ENCODE assay signal across 1 cellular context in genomic region chr19:44905437-44906160, GRCh38.
A peak's percentile ranks its signal among the peaks of the same experiment; 100 is the strongest.
TF ChIP-seq lines count a peak whose summit lies in the region.

Gene APOE, plus strand, starts transcription at chr19:44905796. Its CDS starts 829 bp downstream, at chr19:44906625.

TF ChIP-seq in K562, 482 proteins besides CTCF, POLR2A, EP300 and RAD21 (continued from another document):
- no peak for TF ChIP-seq CREB3L1 (IDR thresholded peaks at IDR 0.05; ENCODE audit: borderline replicate concordance, low read depth)
- TF ChIP-seq ATF7 (IDR thresholded peaks at IDR 0.05) = 0 out of 2 replicates have a peak, but pooled peaks have one; percentile 24
- no peak for TF ChIP-seq NR2C1 (IDR thresholded peaks at IDR 0.05)
- no peak for TF ChIP-seq NR2C1 (tag; IDR thresholded peaks at IDR 0.05)
- TF ChIP-seq NCOR1 (IDR thresholded peaks at IDR 0.05) = no peak
- TF ChIP-seq MAX (CRISPR knock-in tag; IDR thresholded peaks at IDR 0.05) = 0 out of 2 replicates have a peak, but pooled peaks have one; percentile 6
- no peak for TF ChIP-seq ARNT (IDR thresholded peaks at IDR 0.05)
- peak; percentile 85; the same call in 1 of the 2 replicates for TF ChIP-seq ZKSCAN1 (IDR thresholded peaks at IDR 0.05; ENCODE audit: low read depth, low read length)
- TF ChIP-seq MTA1 (IDR thresholded peaks at IDR 0.05; ENCODE audit: borderline replicate concordance) = no peak
- TF ChIP-seq HMGN3 (IDR thresholded peaks at IDR 0.05; ENCODE audit: borderline replicate concordance, extremely low read depth, insufficient read length, low read depth, low read length) = peak; percentile 43
- no peak for TF ChIP-seq POLR3G (IDR thresholded peaks at IDR 0.05; ENCODE audit: extremely low read depth, insufficient read length, insufficient replicate concordance)
- no peak for TF ChIP-seq ZNF518B (CRISPR knock-in tag; IDR thresholded peaks at IDR 0.05)
- no peak for TF ChIP-seq CCNT2 (IDR thresholded peaks at IDR 0.05; ENCODE audit: borderline replicate concordance, extremely low read depth, insufficient read length, low read depth, low read length)
- no peak for TF ChIP-seq ZNF512 (tag; IDR thresholded peaks at IDR 0.05)
- TF ChIP-seq HSF4 (CRISPR knock-in tag; IDR thresholded peaks at IDR 0.05; ENCODE audit: borderline replicate concordance) = no peak
- TF ChIP-seq KDM1A (IDR thresholded peaks at IDR 0.05) = peak in 1 of 2 experiments; percentile 53; a peak in 1 of 4 replicates
- TF ChIP-seq ETV6 (IDR thresholded peaks at IDR 0.05; ENCODE audit: borderline replicate concordance in 1 of 2, low read depth in 2 of 2, low read length in 1 of 2) = no peak
- no peak for TF ChIP-seq ETV6 (CRISPR knock-in tag; IDR thresholded peaks at IDR 0.05; ENCODE audit: borderline replicate concordance)
- no peak for TF ChIP-seq HLTF (IDR thresholded peaks at IDR 0.05)
- TF ChIP-seq BHLHE40 (IDR thresholded peaks at IDR 0.05; ENCODE audit: low read length) = peak; percentile 23; the same call in 1 of the 2 replicates
- TF ChIP-seq ETV1 (tag; conservative IDR thresholded peaks at IDR 0.05; ENCODE audit: low read depth) = 0 out of 2 replicates have a peak, but pooled peaks have one; percentile 9
- no peak for TF ChIP-seq ZFP91 (CRISPR knock-in tag; IDR thresholded peaks at IDR 0.05)
- 0 out of 2 replicates have a peak, but pooled peaks have one; percentile 25 for TF ChIP-seq ZBTB17 (CRISPR knock-in tag; IDR thresholded peaks at IDR 0.05)
- TF ChIP-seq ZNF444 (CRISPR knock-in tag; IDR thresholded peaks at IDR 0.05) = 0 out of 2 replicates have a peak, but pooled peaks have one; percentile 30
- no peak for TF ChIP-seq ZNF695 (CRISPR knock-in tag; IDR thresholded peaks at IDR 0.05)
- TF ChIP-seq ZNF318 (IDR thresholded peaks at IDR 0.05; ENCODE audit: borderline replicate concordance in 1 of 2, low read depth in 1 of 2) = no peak
- TF ChIP-seq HNRNPLL (IDR thresholded peaks at IDR 0.05; ENCODE audit: low read depth, low read length, poor library complexity, severe bottlenecking) = no peak
- TF ChIP-seq DLX4 (CRISPR knock-in tag; IDR thresholded peaks at IDR 0.05) = no peak
- TF ChIP-seq ZNF146 (CRISPR knock-in tag; IDR thresholded peaks at IDR 0.05; ENCODE audit: unreplicated experiment) = no peak
- peak; percentile 76 for TF ChIP-seq POLR2G (IDR thresholded peaks at IDR 0.05; ENCODE audit: low read depth, low read length)
- no peak for TF ChIP-seq CEBPB (tag; IDR thresholded peaks at IDR 0.05)
- no peak for TF ChIP-seq ZNF121 (CRISPR knock-in tag; conservative IDR thresholded peaks at IDR 0.05)
- TF ChIP-seq TBL1XR1 (IDR thresholded peaks at IDR 0.05; ENCODE audit: low read length in 2 of 2) = no peak
- TF ChIP-seq KLF16 (IDR thresholded peaks at IDR 0.05) = no peak
- no peak for TF ChIP-seq ARID4B (CRISPR knock-in tag; IDR thresholded peaks at IDR 0.05)
